In genomic region chr9:120351106-120351505, GRCh38 we compare ENCODE assay signal across 1 cellular context.
TF ChIP-seq lines count a peak whose summit lies in the region.

No MANE protein-coding gene starts in this region.

TF ChIP-seq in H1, 55 proteins besides CTCF, POLR2A, EP300 and RAD21:
- TF ChIP-seq NANOG (IDR thresholded peaks at IDR 0.05; ENCODE audit: insufficient read depth, low read depth, low read length, poor library complexity, severe bottlenecking), result no peak
- TF ChIP-seq YY1 (IDR thresholded peaks at IDR 0.05; ENCODE audit: low read depth, low read length), result no peak
- TF ChIP-seq SP1 (IDR thresholded peaks at IDR 0.05; ENCODE audit: low read depth, low read length), result no peak
- TF ChIP-seq, protein P1, sequence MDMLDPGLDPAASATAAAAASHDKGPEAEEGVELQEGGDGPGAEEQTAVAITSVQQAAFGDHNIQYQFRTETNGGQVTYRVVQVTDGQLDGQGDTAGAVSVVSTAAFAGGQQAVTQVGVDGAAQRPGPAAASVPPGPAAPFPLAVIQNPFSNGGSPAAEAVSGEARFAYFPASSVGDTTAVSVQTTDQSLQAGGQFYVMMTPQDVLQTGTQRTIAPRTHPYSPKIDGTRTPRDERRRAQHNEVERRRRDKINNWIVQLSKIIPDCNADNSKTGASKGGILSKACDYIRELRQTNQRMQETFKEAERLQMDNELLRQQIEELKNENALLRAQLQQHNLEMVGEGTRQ (IDR thresholded peaks at IDR 0.05; ENCODE audit: low read length), result no peak
- no peak for TF ChIP-seq E2F6 (IDR thresholded peaks at IDR 0.05)
- no peak for TF ChIP-seq KDM1A (IDR thresholded peaks at IDR 0.05; ENCODE audit: borderline replicate concordance, low read length)
- TF ChIP-seq, protein P2, sequence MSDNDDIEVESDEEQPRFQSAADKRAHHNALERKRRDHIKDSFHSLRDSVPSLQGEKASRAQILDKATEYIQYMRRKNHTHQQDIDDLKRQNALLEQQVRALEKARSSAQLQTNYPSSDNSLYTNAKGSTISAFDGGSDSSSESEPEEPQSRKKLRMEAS (IDR thresholded peaks at IDR 0.05), result no peak
- TF ChIP-seq RXRA (IDR thresholded peaks at IDR 0.05; ENCODE audit: insufficient read depth, low read depth, low read length), result no peak
TF ChIP-seq in H1: peak in this region for 0.
